ENCODE assay signal across 8 cellular contexts in genomic region chr10:38094923-38095574, GRCh38. TPM values are rescaled to one million over a fixed set of nuclear protein-coding genes. Genes with fewer than 3 reads are reported as not detected.
DNase-seq lines count a peak whose midpoint lies in the region; ATAC-seq and TF ChIP-seq lines count a peak whose summit lies in the region.

No MANE protein-coding gene starts in this region.

- peaks cover 0 to 36% (median 2%) of the 10 kb centered on the region in 4 donors for H3K36me3 ChIP-seq in transverse colon

- intact Hi-C loops in lower leg skin (cut with DNase I; ENCODE audit: low total_unique reads) (loop anchor here (10.0 kb wide), 1 partner anchor 120 kb away; the partner anchor contains the start of gene ZNF25), transverse colon (cut with DNase I; ENCODE audit: low total_unique reads) (no loop called here)

- H3K27me3 ChIP-seq in transverse colon = no peaks in the 10 kb centered on the region

- 48 to 66% methylated on average over 19 to 22 of the region's 22 CpGs for WGBS in lower leg skin, 2 donors
- 57 to 100% methylated on average over 1 to 20 of the region's 22 CpGs for WGBS in transverse colon (ENCODE audit: low coverage in 1 of 2), 2 donors

- peak overlapping the region; percentile 90 for H3K27ac Mint-ChIP-seq in activated naive CD4-positive, alpha-beta T cell treated with anti-CD3 and anti-CD28 coated beads, Interleukin-2, amount 50 U/mL, for 24 hours

- TF ChIP-seq POLR2A in lower leg skin (IDR thresholded peaks at IDR 0.05) (no peak), transverse colon (IDR thresholded peaks at IDR 0.05) (no peak)

- no peaks in the 10 kb centered on the region for H3K27me3 Mint-ChIP-seq in activated naive CD4-positive, alpha-beta T cell treated with anti-CD3 and anti-CD28 coated beads, Interleukin-2, amount 50 U/mL, for 24 hours

- H3K4me3 ChIP-seq in astrocyte of the cerebellum (ENCODE audit: low read depth, low read length) = peak overlapping the region; percentile 79
- H3K4me3 ChIP-seq in lower leg skin (ENCODE audit: low read depth, poor library complexity, severe bottlenecking) = peak overlapping the region; percentile 85
- H3K4me3 ChIP-seq in transverse colon = peak overlapping the region; percentile 54 to 77 (median 60)

- in situ Hi-C loops in astrocyte of the cerebellum (cut with HindIII; ENCODE audit: low sequenced_read_pairs) = no loop called here
- in situ Hi-C loops in transverse colon (cut with MboI; ENCODE audit: low pct_ligation_motif_present in 1 of 4, low pct_unique_long_range_greater_than_20kb in 1 of 4, low sequenced_read_pairs in 3 of 4) = loop anchor here in 1 of 4 donors (10.0 to 25.0 kb wide), 2 partner anchors 90 to 233 kb away; partner anchors contain the start of gene ZNF248

- H3K4me3 Mint-ChIP-seq in activated naive CD4-positive, alpha-beta T cell treated with anti-CD3 and anti-CD28 coated beads, Interleukin-2, amount 50 U/mL, for 24 hours = peak overlapping the region; percentile 94

- H3K4me1 ChIP-seq in transverse colon = peaks cover 0 to 14% (median 10%) of the 10 kb centered on the region in 4 donors

- no peak for ATAC-seq in HG03571 (IDR thresholded peaks at IDR 0.05; ENCODE audit: unreplicated experiment)

- H3K9me3 ChIP-seq in transverse colon = peaks cover 4 to 6% of the 10 kb centered on the region in 2 donors

- peaks cover 36% of the 10 kb centered on the region for H3K4me1 Mint-ChIP-seq in activated naive CD4-positive, alpha-beta T cell treated with anti-CD3 and anti-CD28 coated beads, Interleukin-2, amount 50 U/mL, for 24 hours

- no peak for DNase-seq in activated naive CD4-positive, alpha-beta T cell treated with anti-CD3 and anti-CD28 coated beads, Interleukin-2, amount 50 U/mL, for 16 hours
- no peak for DNase-seq in astrocyte of the cerebellum (ENCODE audit: low read depth)
- no peak for DNase-seq in lower leg skin (ENCODE audit: low spot score in 2 of 2)
- no peak for DNase-seq in transverse colon
- DNase-seq in NCI-H446 treated with DMSO at 0.1 percent for 48 hours (lab: John Stamatoyannopoulos, UW) = no peak
- DNase-seq in GM19238 (ENCODE audit: insufficient read length, low spot score) = no peak

- TF ChIP-seq CTCF in astrocyte of the cerebellum (IDR thresholded peaks at IDR 0.05; ENCODE audit: low read depth, low read length, missing control alignments) = no peak
- TF ChIP-seq CTCF in lower leg skin (IDR thresholded peaks at IDR 0.05) = no peak
- no peak for TF ChIP-seq CTCF in transverse colon (IDR thresholded peaks at IDR 0.05)

- peaks cover 11% of the 10 kb centered on the region for H3K9me3 Mint-ChIP-seq in activated naive CD4-positive, alpha-beta T cell treated with anti-CD3 and anti-CD28 coated beads, Interleukin-2, amount 50 U/mL, for 24 hours

- no peak for TF ChIP-seq EP300 in transverse colon (IDR thresholded peaks at IDR 0.05; ENCODE audit: low read depth)

- H3K27ac ChIP-seq in transverse colon = peak overlapping the region; percentile 84 to 89 (median 86)

- peaks cover 38% of the 10 kb centered on the region for H3K36me3 Mint-ChIP-seq in activated naive CD4-positive, alpha-beta T cell treated with anti-CD3 and anti-CD28 coated beads, Interleukin-2, amount 50 U/mL, for 24 hours

RNA-seq across cellular contexts. Expression of gene ZNF37A, which starts 0.9 kb away (rescaled TPM):
- total RNA-seq in lower leg skin (10 to 100 TPM in 1 of 4 donors, 1 to 10 TPM in 3; 6.5 to 11.3 (median 9.6) TPM), transverse colon (10 to 100 TPM; 10.4 to 17.9 (median 13.0) TPM)
